8 cellular contexts compared by ENCODE assay signal in genomic region chr12:79407671-79408622, GRCh38.
A peak's percentile ranks its signal among the peaks of the same experiment; 100 is the strongest.
DNase-seq lines count a peak whose midpoint lies in the region; ATAC-seq, FAIRE-seq and TF ChIP-seq lines count a peak whose summit lies in the region.

No MANE protein-coding gene starts in this region.

- in situ Hi-C loops in astrocyte of the spinal cord (cut with HindIII; ENCODE audit: low sequenced_read_pairs): no loop called here

- peak; percentile 95 for FAIRE-seq in keratinocyte (lab: Jason Lieb, UNC)

- H3K79me2 ChIP-seq in keratinocyte (ENCODE audit: control insufficient read depth, insufficient read depth, low read length): no peaks in the 10 kb centered on the region

- dilution Hi-C loops in keratinocyte (cut with MboI; ENCODE audit: extremely low pct_ligation_motif_present, low sequenced_read_pairs): no loop called here

- H3K9ac ChIP-seq in keratinocyte (ENCODE audit: control insufficient read depth, extremely low read depth, insufficient read depth, low read length): no peak overlapping the region

- POLR2A ChIA-PET in AG04449 (lab: Yijun Ruan, JAX): interaction anchor here (1.1 to 1.3 kb wide), 2 partner anchors 15 to 140 kb away, joined by 4 to 5 read pairs; no protein-coding TSS in a partner anchor

- H3K4me3 ChIP-seq in AG04449 (ENCODE audit: low read depth, low read length) (no peak overlapping the region), astrocyte of the spinal cord (ENCODE audit: low read depth, low read length) (no peak overlapping the region), keratinocyte (ENCODE audit: control insufficient read depth in 2 of 3, extremely low read depth in 1 of 3, insufficient read depth in 2 of 3, low read depth in 1 of 3, low read length in 3 of 3) (no peak overlapping the region), tibial artery (no peak overlapping the region)

- peak overlapping the region; percentile 54 for H3K4me2 ChIP-seq in keratinocyte (ENCODE audit: control insufficient read depth, extremely low read depth, insufficient read depth, low read depth, low read length)

- peaks cover 31% of the 10 kb centered on the region for H3K4me1 ChIP-seq in keratinocyte (ENCODE audit: control insufficient read depth, extremely low read depth, insufficient read depth, low read length)
- peaks cover 0 to 27% (median 16%) of the 10 kb centered on the region in 4 donors for H3K4me1 ChIP-seq in tibial artery

- H3K9me3 ChIP-seq in keratinocyte (ENCODE audit: control insufficient read depth, low read depth, low read length) (no peaks in the 10 kb centered on the region), tibial artery (no peaks in the 10 kb centered on the region)

- peak; percentile 94 for ATAC-seq in GM18499 (IDR thresholded peaks at IDR 0.05; ENCODE audit: insufficient read depth, unreplicated experiment)
- ATAC-seq in HG02852 (IDR thresholded peaks at IDR 0.05; ENCODE audit: unreplicated experiment): peak; percentile 89

- intact Hi-C loops in tibial artery (cut with DNase I; ENCODE audit: low total_unique reads): loop anchor here (2.0 kb wide), 1 partner anchor 329 kb away; no protein-coding TSS in a partner anchor

- no peaks in the 10 kb centered on the region for H4K20me1 ChIP-seq in keratinocyte (ENCODE audit: control insufficient read depth, extremely low read depth, insufficient read depth, low read length)

- CTCF ChIA-PET in AG04449 (lab: Yijun Ruan, JAX): interaction anchor here (0.8 to 3.8 kb wide), 18 partner anchors 11 to 862 kb away, joined by 3 to 36 read pairs (median 4); no protein-coding TSS in a partner anchor

- H3K27me3 ChIP-seq in keratinocyte (ENCODE audit: control insufficient read depth, extremely low read depth, insufficient read depth, low read length) (no peaks in the 10 kb centered on the region), tibial artery (no peaks in the 10 kb centered on the region)

- H3K36me3 ChIP-seq in keratinocyte (ENCODE audit: control insufficient read depth in 2 of 2, extremely low read depth in 1 of 2, insufficient read depth in 2 of 2, low read length in 2 of 2) (no peaks in the 10 kb centered on the region), tibial artery (no peaks in the 10 kb centered on the region)

- peak overlapping the region; percentile 22 for H3K27ac ChIP-seq in keratinocyte (ENCODE audit: control insufficient read depth, insufficient read depth, low read length)
- H3K27ac ChIP-seq in tibial artery: peak overlapping the region; percentile 13 to 64

- H2AFZ ChIP-seq in keratinocyte (ENCODE audit: control insufficient read depth, low read length): peak overlapping the region; percentile 53

- peak; percentile 80 for TF ChIP-seq CTCF in AG04449 (IDR thresholded peaks at IDR 0.05; ENCODE audit: insufficient read depth, low read length, missing control alignments)
- peak; percentile 81 for TF ChIP-seq CTCF in astrocyte of the spinal cord (IDR thresholded peaks at IDR 0.05; ENCODE audit: low read depth, low read length)
- peak; percentile 75 to 95 (median 94) for TF ChIP-seq CTCF in keratinocyte (optimal IDR thresholded peaks at IDR 0.05 in 1 of 3, IDR thresholded peaks at IDR 0.05 in 1 of 3, conservative IDR thresholded peaks at IDR 0.05 in 1 of 3; ENCODE audit: extremely low read depth in 1 of 3, insufficient read depth in 2 of 3, low read length in 3 of 3)
- TF ChIP-seq CTCF in tibial artery (IDR thresholded peaks at IDR 0.05): peak; percentile 65 to 69

- peak; percentile 77 for DNase-seq in AG04449 (ENCODE audit: low read depth, low spot score)
- DNase-seq in NCI-H146 treated with DMSO at 0.1 percent for 48 hours (lab: John Stamatoyannopoulos, UW; ENCODE audit: unreplicated experiment): peak; percentile 6
- DNase-seq in astrocyte of the spinal cord (ENCODE audit: low read depth, low spot score): peak; percentile 91
- no peak for DNase-seq in keratinocyte (ENCODE audit: low read depth, low spot score)
- DNase-seq in tibial artery: peak; percentile 27 to 70
- no peak for DNase-seq in activated effector memory CD4-positive, alpha-beta T cell treated with anti-CD3 and anti-CD28 coated beads, Interleukin-2, amount 50 U/mL, for 16 hours

- no peaks in the 10 kb centered on the region for H3K9me1 ChIP-seq in keratinocyte (ENCODE audit: control insufficient read depth, extremely low read depth, insufficient read depth, low read length)

Comparison
In these comparisons a context has a peak if more than half of its experiments do, and no peak if none do; other contexts are left out.
1. DNase-seq: peak in AG04449 (single experiment), NCI-H146 treated with DMSO at 0.1 percent for 48 hours (single experiment), astrocyte of the spinal cord (single experiment) and tibial artery (2 of 2); none in keratinocyte (single experiment) and activated effector memory CD4-positive, alpha-beta T cell treated with anti-CD3 and anti-CD28 coated beads, Interleukin-2, amount 50 U/mL, for 16 hours (single experiment).
2. Peak in every context shown above with its lines, with median percentiles within 50 percentile points of each other: CTCF ChIP-seq.